Comparison of ENCODE assay signal across 19 cellular contexts in the genomic region with DNA sequence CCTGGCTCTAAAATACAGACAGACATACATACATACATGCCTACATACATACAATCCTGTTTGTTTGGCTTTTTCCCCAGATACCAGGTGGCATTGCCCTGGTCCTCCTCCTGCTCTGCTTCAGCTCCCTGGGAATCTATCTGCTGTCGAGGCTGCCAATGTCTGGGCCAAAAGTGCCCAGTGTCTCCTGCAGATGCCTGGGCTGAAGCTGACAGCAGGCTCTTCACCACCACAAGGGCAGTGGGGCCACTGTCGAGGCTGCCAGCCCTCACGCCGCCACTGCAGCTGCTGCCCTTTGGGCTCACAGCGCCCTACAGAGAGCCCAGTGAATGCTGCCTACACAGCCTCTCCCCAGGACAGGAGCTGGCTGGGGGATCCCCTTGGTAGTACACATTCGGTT.
DNase-seq lines count a peak whose midpoint lies in the region; ATAC-seq lines count a peak whose summit lies in the region.
"Had no signal": no experiment of that assay in that cellular context is flagged by ENCODE, and none has a peak within 500 bp of the region (broad histone marks: within the 10 kb centered on the region; RNA-seq: fewer than 3 reads in every experiment).

No MANE protein-coding gene starts in this region.

- DNase-seq in NCI-H1694 treated with DMSO at 0.1 percent for 48 hours (lab: John Stamatoyannopoulos, UW) (peak; percentile 13), NCI-H1694 (lab: John Stamatoyannopoulos, UW) (no peak), D341Med (ENCODE audit: low spot score) (peak; percentile 19), cerebellar cortex (ENCODE audit: low spot score) (peak; percentile 69), nucleus accumbens (lab: John Stamatoyannopoulos, UW) (peak in 43 of 56 donors; percentile 2 to 68 (median 28)), NCI-H2171 (lab: John Stamatoyannopoulos, UW) (no peak)
- DNase-seq: 8988T; activated CD4-positive, alpha-beta T cell treated with anti-CD3 and anti-CD28 coated beads for 36 hours; activated naive CD8-positive, alpha-beta T cell treated with anti-CD3 and anti-CD28 coated beads, Interleukin-2, amount 50 U/mL, for 24 hours; activated T-cell treated with anti-CD3 and anti-CD28 coated beads, Interleukin-2, amount 50 U/mL, for 1 hour; CD8-positive, alpha-beta memory T cell; effector CD8-positive, alpha-beta T cell; kidney glomerular epithelial cell; NCI-H1092; NCI-H1930; NCI-H226; thyroid gland had no signal

- ATAC-seq in HG03439 (IDR thresholded peaks at IDR 0.05; ENCODE audit: unreplicated experiment) (no peak), HG03139 (IDR thresholded peaks at IDR 0.05; ENCODE audit: unreplicated experiment) (no peak)
- ATAC-seq: activated CD4-positive, alpha-beta T cell treated with anti-CD3 and anti-CD28 coated beads for 36 hours; activated naive CD8-positive, alpha-beta T cell treated with anti-CD3 and anti-CD28 coated beads, Interleukin-2, amount 50 U/mL, for 24 hours had no signal

Comparison
In these comparisons a context has a peak if more than half of its experiments do, and no peak if none do; other contexts are left out.
1. DNase-seq: peak in NCI-H1694 treated with DMSO at 0.1 percent for 48 hours (single experiment), D341Med (single experiment), cerebellar cortex (single experiment) and nucleus accumbens (43 of 56); none in NCI-H1694 (single experiment) and NCI-H2171 (single experiment).